In the genomic region with DNA sequence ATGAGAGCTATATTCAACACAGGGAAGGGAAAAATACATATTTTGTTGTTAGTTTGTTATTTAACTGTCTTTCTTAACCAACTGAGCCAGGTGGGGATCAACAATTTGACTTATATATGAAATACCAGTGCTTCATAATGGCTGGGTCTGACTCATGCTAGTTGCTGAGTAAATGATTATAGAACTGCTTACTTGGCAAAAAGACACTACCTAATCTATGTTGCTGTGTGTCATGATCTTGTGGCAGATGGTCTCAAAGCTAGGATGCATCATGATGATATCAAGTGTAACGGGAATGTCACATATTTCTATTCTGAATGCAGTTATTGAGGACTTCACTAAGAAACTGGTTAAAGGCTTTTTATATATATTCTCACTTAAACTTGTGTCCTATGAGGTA, we compare ENCODE assay signal across 18 cellular contexts.
DNase-seq lines count a peak whose midpoint lies in the region; ATAC-seq and TF ChIP-seq lines count a peak whose summit lies in the region.
"Had no signal": no experiment of that assay in that cellular context is flagged by ENCODE, and none has a peak within 500 bp of the region (broad histone marks: within the 10 kb centered on the region; RNA-seq: fewer than 3 reads in every experiment).

No MANE protein-coding gene starts in this region.

- no peak overlapping the region for H3K4me3 ChIP-seq in adipocyte (ENCODE audit: low read length)
- H3K4me3 ChIP-seq in fibroblast of the aortic adventitia (ENCODE audit: low read depth, low read length): no peak overlapping the region
- H3K4me3 ChIP-seq in Caco-2 (ENCODE audit: low read depth, low read length): no peak overlapping the region
- H3K4me3 ChIP-seq in left ventricle myocardium inferior: no peak overlapping the region
- H3K4me3 ChIP-seq: ascending aorta, esophagus muscularis mucosa, lower lobe of right lung had no signal

- no peaks in the 10 kb centered on the region for H3K36me3 Mint-ChIP-seq in Caco-2 (ENCODE audit: insufficient read depth, unreplicated experiment)
- H3K36me3 Mint-ChIP-seq: naive thymus-derived CD4-positive, alpha-beta T cell had no signal

- no peak overlapping the region for H3K9ac ChIP-seq in adipocyte (ENCODE audit: low read length)
- H3K9ac ChIP-seq: SK-N-SH had no signal

- POLR2A ChIA-PET in Caco-2 (lab: Charles Lee): no interaction called here

- peaks cover 2% of the 10 kb centered on the region for H3K27me3 Mint-ChIP-seq in Caco-2 (ENCODE audit: insufficient read depth, unreplicated experiment)
- H3K27me3 Mint-ChIP-seq: dendritic cell treated with granulocyte-macrophage colony-stimulating factor and Interleukin-4, amounts not matched to agents 40 ng/mL and 50 ng/mL, for 4 days; naive thymus-derived CD4-positive, alpha-beta T cell had no signal

- no peak for TF ChIP-seq CTCF in fibroblast of the aortic adventitia (IDR thresholded peaks at IDR 0.05; ENCODE audit: insufficient read depth, low read length)
- no peak for TF ChIP-seq CTCF in Caco-2 (IDR thresholded peaks at IDR 0.05; ENCODE audit: insufficient read depth in 1 of 2, low read depth in 1 of 2, low read length in 1 of 2, severe bottlenecking in 1 of 2, unreplicated experiment in 1 of 2)
- TF ChIP-seq CTCF in left ventricle myocardium inferior (IDR thresholded peaks at IDR 0.05; ENCODE audit: borderline replicate concordance): no peak

- ATAC-seq in HG02938 (IDR thresholded peaks at IDR 0.05; ENCODE audit: unreplicated experiment): no peak
- ATAC-seq: activated T-cell treated with anti-CD3 and anti-CD28 coated beads, Interleukin-2, amount 50 U/mL, for 72 hours; lower lobe of right lung; naive thymus-derived CD4-positive, alpha-beta T cell had no signal

- DNase-seq in A172 (ENCODE audit: low spot score) (peak; percentile 4), HCEC 1CT (peak; percentile 80), adipocyte (ENCODE audit: low read depth) (peak; percentile 17), fibroblast of the aortic adventitia (ENCODE audit: low read depth) (peak; percentile 49), NK-92 (lab: John Stamatoyannopoulos, UW; ENCODE audit: unreplicated experiment) (no peak), Caco-2 (no peak), left ventricle myocardium inferior (no peak)
- DNase-seq: activated CD4-positive, alpha-beta T cell treated with anti-CD3 and anti-CD28 coated beads, Interleukin-2, amount 50 U/mL, for 48 hours; activated T-cell treated with anti-CD3 and anti-CD28 coated beads, Interleukin-2, amount 50 U/mL, for 72 hours; lower lobe of right lung; naive thymus-derived CD4-positive, alpha-beta T cell; NCI-H1048; SK-N-SH; substantia nigra had no signal

- CTCF ChIA-PET in Caco-2 (lab: Charles Lee): no interaction called here

- intact Hi-C loops in Caco-2 (cut with micrococcal nuclease; ENCODE audit: unreplicated experiment): no loop called here
- intact Hi-C loops in left ventricle myocardium inferior (cut with micrococcal nuclease): no loop called here

- BruUV-seq in Caco-2 (replicated peaks; lab: Mats Ljungman, UMichigan): no TSS peak

- H3K27ac Mint-ChIP-seq in Caco-2 (ENCODE audit: unreplicated experiment): no peak overlapping the region
- H3K27ac Mint-ChIP-seq: activated T-cell treated with anti-CD3 and anti-CD28 coated beads, Interleukin-2, amount 50 U/mL, for 72 hours; dendritic cell treated with granulocyte-macrophage colony-stimulating factor and Interleukin-4, amounts not matched to agents 40 ng/mL and 50 ng/mL, for 4 days; naive thymus-derived CD4-positive, alpha-beta T cell had no signal

- no peaks in the 10 kb centered on the region for H3K9me3 Mint-ChIP-seq in Caco-2 (ENCODE audit: unreplicated experiment)
- H3K9me3 Mint-ChIP-seq: activated T-cell treated with anti-CD3 and anti-CD28 coated beads, Interleukin-2, amount 50 U/mL, for 72 hours had no signal

- no peaks in the 10 kb centered on the region for H3K4me1 Mint-ChIP-seq in Caco-2 (ENCODE audit: low read depth, unreplicated experiment)
- H3K4me1 Mint-ChIP-seq: naive thymus-derived CD4-positive, alpha-beta T cell had no signal

- no peaks in the 10 kb centered on the region for H3K36me3 ChIP-seq in adipocyte (ENCODE audit: control insufficient read depth, insufficient read depth, low read length, severe bottlenecking)
- no peaks in the 10 kb centered on the region for H3K36me3 ChIP-seq in Caco-2 (ENCODE audit: control insufficient read depth, insufficient read depth, low read length)
- H3K36me3 ChIP-seq in left ventricle myocardium inferior: no peaks in the 10 kb centered on the region
- H3K36me3 ChIP-seq: ascending aorta, esophagus muscularis mucosa, lower lobe of right lung had no signal

- no peak overlapping the region for H3K4me3 Mint-ChIP-seq in Caco-2 (ENCODE audit: unreplicated experiment)
- H3K4me3 Mint-ChIP-seq: activated T-cell treated with anti-CD3 and anti-CD28 coated beads, Interleukin-2, amount 50 U/mL, for 72 hours; dendritic cell treated with granulocyte-macrophage colony-stimulating factor and Interleukin-4, amounts not matched to agents 40 ng/mL and 50 ng/mL, for 4 days; naive thymus-derived CD4-positive, alpha-beta T cell had no signal

- H3K27me3 ChIP-seq in adipocyte (replicated peaks; ENCODE audit: control insufficient read depth, insufficient read depth, low read length): no peaks in the 10 kb centered on the region
- no peaks in the 10 kb centered on the region for H3K27me3 ChIP-seq in Caco-2 (replicated peaks; ENCODE audit: control insufficient read depth, insufficient read depth, low read length)
- H3K27me3 ChIP-seq in left ventricle myocardium inferior (ENCODE audit: low read depth): no peaks in the 10 kb centered on the region
- H3K27me3 ChIP-seq: ascending aorta, esophagus muscularis mucosa had no signal

- H3K4me1 ChIP-seq in adipocyte (ENCODE audit: control insufficient read depth, insufficient read depth, low read length) (peaks cover 10% of the 10 kb centered on the region), Caco-2 (no peaks in the 10 kb centered on the region), left ventricle myocardium inferior (peaks cover 7% of the 10 kb centered on the region)
- H3K4me1 ChIP-seq: ascending aorta, lower lobe of right lung had no signal

- no peaks in the 10 kb centered on the region for H3K9me3 ChIP-seq in adipocyte (ENCODE audit: control insufficient read depth, low read length)
- H3K9me3 ChIP-seq in Caco-2: no peaks in the 10 kb centered on the region
- H3K9me3 ChIP-seq in left ventricle myocardium inferior (replicated peaks): no peaks in the 10 kb centered on the region
- H3K9me3 ChIP-seq: ascending aorta, esophagus muscularis mucosa, lower lobe of right lung, SK-N-SH had no signal

- no peak overlapping the region for H3K27ac ChIP-seq in left ventricle myocardium inferior (replicated peaks)
- H3K27ac ChIP-seq: ascending aorta, esophagus muscularis mucosa, lower lobe of right lung had no signal

Comparison
In these comparisons a context has a peak if more than half of its experiments do, and no peak if none do; other contexts are left out.
1. DNase-seq: peak in A172 (single experiment), HCEC 1CT (single experiment), adipocyte (single experiment) and fibroblast of the aortic adventitia (single experiment); none in NK-92 (single experiment), Caco-2 (0 of 2) and left ventricle myocardium inferior (single experiment).